22 cellular contexts compared by ENCODE assay signal in genomic region chr13:37669845-37670244, GRCh38.
DNase-seq lines count a peak whose midpoint lies in the region; ATAC-seq, FAIRE-seq and TF ChIP-seq lines count a peak whose summit lies in the region.
"Had no signal": no experiment of that assay in that cellular context is flagged by ENCODE, and none has a peak within 500 bp of the region (broad histone marks: within the 10 kb centered on the region; RNA-seq: fewer than 3 reads in every experiment).

No MANE protein-coding gene starts in this region.

- POLR2A ChIA-PET in H1 (lab: Charles Lee; ENCODE audit: partially characterized antibody): no interaction called here

- peak; percentile 11 for DNase-seq in GM23338 (ENCODE audit: low spot score)
- DNase-seq in H1 (ENCODE audit: low read depth in 1 of 2, low spot score in 2 of 2): no peak
- DNase-seq in head of caudate nucleus: no peak
- DNase-seq in sciatic nerve (ENCODE audit: low spot score): no peak
- DNase-seq in NCI-H187 treated with DMSO at 0.1 percent for 48 hours (lab: John Stamatoyannopoulos, UW): no peak
- DNase-seq: AML-193; Caco-2; Calu3; CD4-positive, alpha-beta T cell; CD8-positive, alpha-beta T cell; DMS79 treated with DMSO at 0.1 percent for 48 hours; GF-D8 had no signal

- H3K56ac ChIP-seq in H1 (replicated peaks; ENCODE audit: insufficient read length, low read depth, low read length): no peak overlapping the region

- no peaks in the 10 kb centered on the region for H3K9me2 ChIP-seq in GM23338 (ENCODE audit: insufficient read depth)

- H3F3A ChIP-seq in GM23338 (replicated peaks; ENCODE audit: low read depth): no peaks in the 10 kb centered on the region

- no peaks in the 10 kb centered on the region for H3K9me3 Mint-ChIP-seq in GM23338
- H3K9me3 Mint-ChIP-seq: CD4-positive, alpha-beta T cell had no signal

- H4K5ac ChIP-seq in H1 (ENCODE audit: insufficient read length, low read depth, low read length): no peak overlapping the region

- TF ChIP-seq POLR2A in H1 (IDR thresholded peaks at IDR 0.05; ENCODE audit: control extremely low read depth in 1 of 2, low read depth in 2 of 2, low read length in 2 of 2): no peak

- no peak overlapping the region for H4K8ac ChIP-seq in H1 (ENCODE audit: extremely low read depth, insufficient read depth, low read length)

- no peak overlapping the region for H2BK20ac ChIP-seq in H1 (ENCODE audit: low read length)

- H3K9ac ChIP-seq in H1 (replicated peaks in 1 of 4; ENCODE audit: extremely low read depth in 1 of 4, low read depth in 3 of 4, low read length in 3 of 4): no peak overlapping the region
- no peak overlapping the region for H3K9ac ChIP-seq in iPS-20b (ENCODE audit: low read depth, low read length)
- H3K9ac ChIP-seq: BLaER1 treated with 17β-estradiol and CSF1 and Interleukin-3, amounts not matched to agents 10 nM and 100 nM had no signal

- no peak overlapping the region for H3K4me3 Mint-ChIP-seq in GM23338
- H3K4me3 Mint-ChIP-seq: B cell; CD4-positive, alpha-beta T cell; CD8-positive, alpha-beta T cell had no signal

- intact Hi-C loops in head of caudate nucleus (cut with DNase I) (no loop called here), sciatic nerve (cut with DNase I) (no loop called here)

- TF ChIP-seq CTCF in GM23338 (conservative IDR thresholded peaks at IDR 0.05; ENCODE audit: low read depth in 2 of 2) (no peak), H1 (IDR thresholded peaks at IDR 0.05; ENCODE audit: control extremely low read depth in 1 of 3, insufficient read depth in 1 of 3, low read depth in 1 of 3, low read length in 3 of 3) (no peak)

- no peak overlapping the region for H3K14ac ChIP-seq in H1 (ENCODE audit: insufficient read length)

- H4K91ac ChIP-seq in H1 (replicated peaks; ENCODE audit: insufficient read length, low read length): no peak overlapping the region

- peaks cover 12% of the 10 kb centered on the region; the same call in 1 of the 2 replicates for H3K4me1 ChIP-seq in GM23338 (ENCODE audit: insufficient read depth)
- H3K4me1 ChIP-seq in H1 (replicated peaks in 1 of 4; ENCODE audit: control insufficient read depth in 3 of 4, insufficient read depth in 4 of 4, low read length in 3 of 4): peaks cover 0 to 3% (median 0%) of the 10 kb centered on the region in 4 experiments; a peak in 1 of 7 replicates
- peaks cover 12% of the 10 kb centered on the region; the same call in 1 of the 2 replicates for H3K4me1 ChIP-seq in iPS-20b (ENCODE audit: insufficient read depth, low read length)
- H3K4me1 ChIP-seq: A549, Caco-2 had no signal

- H3K23me2 ChIP-seq in H1 (ENCODE audit: low read depth, low read length): no peaks in the 10 kb centered on the region

- H2BK12ac ChIP-seq in H1 (ENCODE audit: low read depth, low read length): no peak overlapping the region

- H3K79me2 ChIP-seq in GM23338 (replicated peaks; ENCODE audit: insufficient read depth): no peaks in the 10 kb centered on the region
- H3K79me2 ChIP-seq in H1 (ENCODE audit: control insufficient read depth in 1 of 2, insufficient read depth in 2 of 2, low read length in 2 of 2): no peaks in the 10 kb centered on the region

- WGBS in H1 (ENCODE audit: extremely low coverage in 1 of 2, insufficient coverage in 1 of 2, insufficient read length in 1 of 2, insufficient replicate concordance in 2 of 2, low coverage in 1 of 2, low lambda C conversion rate in 2 of 2, missing lambda C conversion rate in 1 of 2), 2 experiments: 84% methylated on average over 1 of the region's 1 CpG; no CpG with 5 or more reads in 1 of the 2 experiments

- H3K9me3 ChIP-seq in H1 (ENCODE audit: insufficient read depth in 2 of 2, low read depth in 1 of 2, low read length in 1 of 2) (no peaks in the 10 kb centered on the region), iPS-20b (ENCODE audit: insufficient read depth, low read depth, low read length) (no peaks in the 10 kb centered on the region)
- H3K9me3 ChIP-seq: A549; BLaER1 treated with 17β-estradiol and CSF1 and Interleukin-3, amounts not matched to agents 10 nM and 100 nM; Caco-2 had no signal

- H2BK15ac ChIP-seq in H1 (ENCODE audit: low read length): no peak overlapping the region

- no peak for TF ChIP-seq EP300 in H1 (IDR thresholded peaks at IDR 0.05; ENCODE audit: borderline replicate concordance in 1 of 2, low read depth in 2 of 2, low read length in 2 of 2)

- H3K27ac Mint-ChIP-seq in GM23338: peak overlapping the region; percentile 30; the same call in 1 of the 2 replicates
- H3K27ac Mint-ChIP-seq: B cell; CD4-positive, alpha-beta T cell; CD8-positive, alpha-beta T cell had no signal

- H3K27me3 ChIP-seq in GM23338 (ENCODE audit: insufficient read depth) (no peaks in the 10 kb centered on the region), H1 (replicated peaks in 1 of 4; ENCODE audit: control insufficient read depth in 3 of 4, extremely low read depth in 1 of 4, insufficient read depth in 3 of 4, low read length in 3 of 4) (no peaks in the 10 kb centered on the region), iPS-20b (ENCODE audit: insufficient read depth, low read length) (no peaks in the 10 kb centered on the region)
- H3K27me3 ChIP-seq: BLaER1 treated with 17β-estradiol and CSF1 and Interleukin-3, amounts not matched to agents 10 nM and 100 nM had no signal

- H3K4me1 Mint-ChIP-seq in GM23338: peaks cover 21% of the 10 kb centered on the region
- H3K4me1 Mint-ChIP-seq: B cell had no signal

- H3K4me3 ChIP-seq in GM23338: no peak overlapping the region
- H3K4me3 ChIP-seq in H1 (ENCODE audit: extremely low read depth in 1 of 4, insufficient read depth in 2 of 4, low read depth in 3 of 4, low read length in 4 of 4): no peak overlapping the region
- H3K4me3 ChIP-seq in iPS-20b (ENCODE audit: low read length): no peak overlapping the region
- H3K4me3 ChIP-seq: A549; BLaER1 treated with 17β-estradiol and CSF1 and Interleukin-3, amounts not matched to agents 10 nM and 100 nM had no signal

- H2AFZ ChIP-seq in GM23338: no peak overlapping the region
- no peak overlapping the region for H2AFZ ChIP-seq in H1 (ENCODE audit: low read length)

- no peak for FAIRE-seq in H1 (lab: Jason Lieb, UNC)
- FAIRE-seq: A549, D721Med, G401.6, GM12891, GM19239 had no signal

- TF ChIP-seq RAD21 in H1 (IDR thresholded peaks at IDR 0.05 in 1 of 2, conservative IDR thresholded peaks at IDR 0.05 in 1 of 2; ENCODE audit: low read depth in 2 of 2, low read length in 2 of 2): no peak

- no peak overlapping the region for H3K23ac ChIP-seq in H1 (ENCODE audit: insufficient read length)

- H2BK120ac ChIP-seq in H1 (replicated peaks; ENCODE audit: low read depth, low read length): no peak overlapping the region

- ATAC-seq in GM23338 (no peak; the same call in 2 of the 3 replicates), sciatic nerve (no peak)
- ATAC-seq: A549; CD8-positive, alpha-beta T cell had no signal

- no peaks in the 10 kb centered on the region for H3K27me3 Mint-ChIP-seq in GM23338 (ENCODE audit: insufficient read depth, low read depth, poor library complexity)
- H3K27me3 Mint-ChIP-seq: B cell; CD4-positive, alpha-beta T cell had no signal

- H2BK5ac ChIP-seq in H1 (ENCODE audit: low read depth, low read length): no peak overlapping the region

- no peaks in the 10 kb centered on the region for H3K79me1 ChIP-seq in H1 (ENCODE audit: low read depth, low read length)

- H3K4ac ChIP-seq in H1 (replicated peaks; ENCODE audit: insufficient read length, low read depth, low read length): no peak overlapping the region

- H3K36me3 ChIP-seq in GM23338 (ENCODE audit: insufficient read depth): no peaks in the 10 kb centered on the region
- peaks cover 0 to 4% (median 3%) of the 10 kb centered on the region in 4 experiments; a peak in 5 of 8 replicates for H3K36me3 ChIP-seq in H1 (ENCODE audit: control insufficient read depth in 2 of 4, insufficient read depth in 4 of 4, low read length in 3 of 4)
- peaks cover 28% of the 10 kb centered on the region; the same call in 1 of the 2 replicates for H3K36me3 ChIP-seq in iPS-20b (ENCODE audit: insufficient read depth, low read depth, low read length)
- H3K36me3 ChIP-seq: BLaER1 treated with 17β-estradiol and CSF1 and Interleukin-3, amounts not matched to agents 10 nM and 100 nM had no signal

- H3K27ac ChIP-seq in GM23338 (ENCODE audit: low read depth) (no peak overlapping the region), H1 (ENCODE audit: low read depth, low read length) (no peak overlapping the region), iPS-20b (ENCODE audit: low read length) (peak overlapping the region; percentile 49)
- H3K27ac ChIP-seq: 22Rv1; A549; BLaER1 treated with 17β-estradiol and CSF1 and Interleukin-3, amounts not matched to agents 10 nM and 100 nM; C4-2B had no signal

- H4K20me1 ChIP-seq in GM23338 (replicated peaks; ENCODE audit: insufficient read depth) (no peaks in the 10 kb centered on the region), H1 (replicated peaks in 1 of 2; ENCODE audit: control insufficient read depth in 1 of 2, insufficient read depth in 2 of 2, low read length in 2 of 2) (no peaks in the 10 kb centered on the region)
- H4K20me1 ChIP-seq: BLaER1 treated with 17β-estradiol and CSF1 and Interleukin-3, amounts not matched to agents 10 nM and 100 nM had no signal

- H3K4me2 ChIP-seq in GM23338 (no peak overlapping the region), H1 (ENCODE audit: insufficient read depth in 1 of 2, low read depth in 2 of 2, low read length in 2 of 2) (no peak overlapping the region)
- H3K4me2 ChIP-seq: A549; BLaER1 treated with 17β-estradiol and CSF1 and Interleukin-3, amounts not matched to agents 10 nM and 100 nM had no signal

- H2AK5ac ChIP-seq in H1 (ENCODE audit: low read depth, low read length): no peak overlapping the region

- CTCF ChIA-PET in H1 (lab: Charles Lee; ENCODE audit: partially characterized antibody): no interaction called here

- no peak overlapping the region for H3K18ac ChIP-seq in H1 (ENCODE audit: extremely low read depth, low read length)

- no peaks in the 10 kb centered on the region for H3K36me3 Mint-ChIP-seq in GM23338 (ENCODE audit: low read depth)
- H3K36me3 Mint-ChIP-seq: CD8-positive, alpha-beta T cell had no signal

TF ChIP-seq in GM23338, 12 proteins besides CTCF, POLR2A, EP300 and RAD21 (continues in another document):
- TF ChIP-seq STAT1 (IDR thresholded peaks at IDR 0.05; ENCODE audit: unreplicated experiment) (no peak), POLR2AphosphoS5 (IDR thresholded peaks at IDR 0.05; ENCODE audit: low read depth) (no peak)

TF ChIP-seq in H1, 55 proteins besides CTCF, POLR2A, EP300 and RAD21:
- TF ChIP-seq KDM1A (IDR thresholded peaks at IDR 0.05; ENCODE audit: borderline replicate concordance, low read length) (no peak), TCF12 (IDR thresholded peaks at IDR 0.05; ENCODE audit: low read depth, low read length) (no peak), SRF (IDR thresholded peaks at IDR 0.05; ENCODE audit: low read depth, low read length) (peak; percentile 71)
